1 cellular context compared by ENCODE assay signal in the genomic region with DNA sequence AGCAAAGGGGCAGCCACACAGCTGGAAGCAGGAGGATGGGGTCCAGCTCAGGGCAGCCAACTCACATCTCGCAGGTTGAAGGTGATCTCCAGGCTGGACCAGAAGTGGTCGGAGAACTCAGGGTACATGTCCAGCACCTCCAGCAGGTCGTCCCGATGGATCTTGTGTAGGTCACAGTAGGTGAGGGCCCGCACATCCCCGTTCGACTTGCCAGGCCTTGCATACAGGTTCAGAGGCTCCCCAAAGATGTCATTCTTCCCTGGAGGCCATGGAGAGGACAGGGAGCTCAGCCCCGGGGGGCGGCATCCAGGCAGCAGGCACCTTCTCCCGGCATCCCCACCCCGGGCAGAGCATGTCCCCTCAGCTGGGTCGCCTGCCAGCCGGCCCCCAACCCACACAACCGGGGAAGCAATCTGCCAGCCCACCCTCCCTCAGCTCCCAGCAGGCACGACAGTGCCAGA.
TF ChIP-seq lines count a peak whose summit lies in the region.

No MANE protein-coding gene starts in this region.

TF ChIP-seq in IMR-90, 13 proteins besides CTCF, POLR2A, EP300 and RAD21:
- no peak for TF ChIP-seq RFX5 (IDR thresholded peaks at IDR 0.05; ENCODE audit: low read depth, low read length)
- TF ChIP-seq, protein P1, sequence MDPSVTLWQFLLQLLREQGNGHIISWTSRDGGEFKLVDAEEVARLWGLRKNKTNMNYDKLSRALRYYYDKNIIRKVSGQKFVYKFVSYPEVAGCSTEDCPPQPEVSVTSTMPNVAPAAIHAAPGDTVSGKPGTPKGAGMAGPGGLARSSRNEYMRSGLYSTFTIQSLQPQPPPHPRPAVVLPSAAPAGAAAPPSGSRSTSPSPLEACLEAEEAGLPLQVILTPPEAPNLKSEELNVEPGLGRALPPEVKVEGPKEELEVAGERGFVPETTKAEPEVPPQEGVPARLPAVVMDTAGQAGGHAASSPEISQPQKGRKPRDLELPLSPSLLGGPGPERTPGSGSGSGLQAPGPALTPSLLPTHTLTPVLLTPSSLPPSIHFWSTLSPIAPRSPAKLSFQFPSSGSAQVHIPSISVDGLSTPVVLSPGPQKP (IDR thresholded peaks at IDR 0.05; ENCODE audit: borderline replicate concordance, low read depth, low read length): no peak
- TF ChIP-seq MAFK (IDR thresholded peaks at IDR 0.05; ENCODE audit: low read depth, low read length): no peak
- TF ChIP-seq BHLHE40 (IDR thresholded peaks at IDR 0.05; ENCODE audit: low read depth, low read length): no peak
- no peak for TF ChIP-seq NFE2L2 (IDR thresholded peaks at IDR 0.05; ENCODE audit: low read depth, low read length)
- no peak for TF ChIP-seq SMC3 (IDR thresholded peaks at IDR 0.05; ENCODE audit: low read depth, low read length)
- no peak for TF ChIP-seq MXI1 (IDR thresholded peaks at IDR 0.05; ENCODE audit: borderline replicate concordance, low read depth, low read length)
- no peak for TF ChIP-seq FOS (IDR thresholded peaks at IDR 0.05; ENCODE audit: low read depth, low read length)
- TF ChIP-seq RCOR1 (IDR thresholded peaks at IDR 0.05; ENCODE audit: insufficient replicate concordance, low read length): no peak
- TF ChIP-seq MAZ (IDR thresholded peaks at IDR 0.05; ENCODE audit: borderline replicate concordance, low read depth, low read length): no peak
- no peak for TF ChIP-seq CEBPB (IDR thresholded peaks at IDR 0.05; ENCODE audit: low read depth, low read length)
- TF ChIP-seq, protein P2, sequence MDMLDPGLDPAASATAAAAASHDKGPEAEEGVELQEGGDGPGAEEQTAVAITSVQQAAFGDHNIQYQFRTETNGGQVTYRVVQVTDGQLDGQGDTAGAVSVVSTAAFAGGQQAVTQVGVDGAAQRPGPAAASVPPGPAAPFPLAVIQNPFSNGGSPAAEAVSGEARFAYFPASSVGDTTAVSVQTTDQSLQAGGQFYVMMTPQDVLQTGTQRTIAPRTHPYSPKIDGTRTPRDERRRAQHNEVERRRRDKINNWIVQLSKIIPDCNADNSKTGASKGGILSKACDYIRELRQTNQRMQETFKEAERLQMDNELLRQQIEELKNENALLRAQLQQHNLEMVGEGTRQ (IDR thresholded peaks at IDR 0.05; ENCODE audit: low read depth, low read length): no peak
- no peak for TF ChIP-seq CHD1 (IDR thresholded peaks at IDR 0.05; ENCODE audit: low read depth, low read length)
